Comparison of ENCODE assay signal across 2 cellular contexts in genomic region chr6:21598662-21599061, GRCh38.
A peak's percentile ranks its signal among the peaks of the same experiment; 100 is the strongest.
TF ChIP-seq lines count a peak whose summit lies in the region.

No MANE protein-coding gene starts in this region.

TF ChIP-seq in HepG2, 621 proteins besides CTCF, POLR2A, EP300 and RAD21:
- TF ChIP-seq BCL6 (CRISPR knock-in tag; IDR thresholded peaks at IDR 0.05) = peak; percentile 67
- no peak for TF ChIP-seq HNRNPUL1 (IDR thresholded peaks at IDR 0.05; ENCODE audit: low read depth, low read length)
- TF ChIP-seq ZNF740 (CRISPR knock-in tag; IDR thresholded peaks at IDR 0.05) = no peak
- no peak for TF ChIP-seq SSRP1 (CRISPR knock-in tag; IDR thresholded peaks at IDR 0.05)
- no peak for TF ChIP-seq RFXAP (CRISPR knock-in tag; IDR thresholded peaks at IDR 0.05; ENCODE audit: borderline replicate concordance)
- TF ChIP-seq MAFK (conservative IDR thresholded peaks at IDR 0.05 in 1 of 2, IDR thresholded peaks at IDR 0.05 in 1 of 2; ENCODE audit: low read length in 2 of 2) = 0 out of 4 replicates have a peak, but pooled peaks have one; percentile 13 to 24
- no peak for TF ChIP-seq ZNF589 (CRISPR knock-in tag; conservative IDR thresholded peaks at IDR 0.05)
- no peak for TF ChIP-seq FLYWCH1 (CRISPR knock-in tag; IDR thresholded peaks at IDR 0.05)

TF ChIP-seq in GM12878, 131 proteins besides CTCF, POLR2A, EP300 and RAD21:
- TF ChIP-seq ZNF384 (IDR thresholded peaks at IDR 0.05; ENCODE audit: borderline replicate concordance, low read depth, low read length) (0 out of 2 replicates have a peak, but pooled peaks have one; percentile 10), MTA3 (IDR thresholded peaks at IDR 0.05; ENCODE audit: borderline replicate concordance, low read length) (no peak), ZNF207 (IDR thresholded peaks at IDR 0.05; ENCODE audit: borderline replicate concordance) (no peak), BACH1 (IDR thresholded peaks at IDR 0.05; ENCODE audit: borderline replicate concordance) (no peak), ZZZ3 (IDR thresholded peaks at IDR 0.05; ENCODE audit: control insufficient read depth, insufficient read length, low read depth) (no peak), CBX3 (IDR thresholded peaks at IDR 0.05; ENCODE audit: borderline replicate concordance, low read depth) (no peak), SIX5 (IDR thresholded peaks at IDR 0.05; ENCODE audit: low read depth, low read length, severe bottlenecking) (no peak), ZBTB4 (CRISPR knock-in tag; IDR thresholded peaks at IDR 0.05) (no peak), SMAD5 (IDR thresholded peaks at IDR 0.05; ENCODE audit: low read depth) (0 out of 2 replicates have a peak, but pooled peaks have one; percentile 31), TCF7 (IDR thresholded peaks at IDR 0.05; ENCODE audit: borderline replicate concordance) (no peak), RCOR1 (conservative IDR thresholded peaks at IDR 0.05; ENCODE audit: low read depth, low read length) (no peak), ATF3 (IDR thresholded peaks at IDR 0.05; ENCODE audit: borderline replicate concordance, extremely low read depth, low read depth, low read length) (no peak), POLR2AphosphoS2 (IDR thresholded peaks at IDR 0.05; ENCODE audit: low read depth, low read length) (no peak), NR2C2 (IDR thresholded peaks at IDR 0.05; ENCODE audit: borderline replicate concordance, control insufficient read depth, insufficient read length, low read depth) (no peak), CEBPB (IDR thresholded peaks at IDR 0.05; ENCODE audit: borderline replicate concordance in 1 of 2, low read depth in 2 of 2, low read length in 2 of 2) (no peak), FOS (IDR thresholded peaks at IDR 0.05; ENCODE audit: borderline replicate concordance, extremely low read depth, insufficient read length) (no peak), ZNF274 (IDR thresholded peaks at IDR 0.05; ENCODE audit: insufficient read depth, insufficient read length) (no peak), WRNIP1 (IDR thresholded peaks at IDR 0.05; ENCODE audit: borderline replicate concordance, low read depth, low read length) (0 out of 2 replicates have a peak, but pooled peaks have one; percentile 54)
